In genomic region chr2:143157001-143157798, GRCh38 we compare ENCODE assay signal across 22 cellular contexts.
DNase-seq lines count a peak whose midpoint lies in the region; ATAC-seq lines count a peak whose summit lies in the region.
"Had no signal": no experiment of that assay in that cellular context is flagged by ENCODE, and none has a peak within 500 bp of the region (broad histone marks: within the 10 kb centered on the region; RNA-seq: fewer than 3 reads in every experiment).

No MANE protein-coding gene starts in this region.

- peaks cover 92% of the 10 kb centered on the region for H3K4me1 Mint-ChIP-seq in stimulated activated naive CD8-positive, alpha-beta T cell treated with anti-CD3 and anti-CD28 coated beads, Interleukin-15, Interleukin-2, amounts not matched to agents 100 ng/mL and 50 ng/mL, for 24 hours (ENCODE audit: low read depth)
- H3K4me1 Mint-ChIP-seq in activated naive CD8-positive, alpha-beta T cell treated with anti-CD3 and anti-CD28 coated beads, Interleukin-2, amount 50 U/mL, for 24 hours, result peaks cover 80% of the 10 kb centered on the region

- no peak for ATAC-seq in stimulated activated naive CD8-positive, alpha-beta T cell treated with anti-CD3 and anti-CD28 coated beads, Interleukin-15, Interleukin-2, amounts not matched to agents 100 U/mL and 50 U/mL, for 24 hours
- no peak for ATAC-seq in activated naive CD8-positive, alpha-beta T cell treated with anti-CD3 and anti-CD28 coated beads, Interleukin-2, amount 50 U/mL, for 24 hours
- ATAC-seq in GM19455 (IDR thresholded peaks at IDR 0.05; ENCODE audit: unreplicated experiment), result no peak
- ATAC-seq: heart left ventricle, upper lobe of right lung had no signal

- H3K4me3 Mint-ChIP-seq in stimulated activated naive CD8-positive, alpha-beta T cell treated with anti-CD3 and anti-CD28 coated beads, Interleukin-15, Interleukin-2, amounts not matched to agents 100 ng/mL and 50 ng/mL, for 24 hours, result peak overlapping the region; percentile 14
- no peak overlapping the region for H3K4me3 Mint-ChIP-seq in activated naive CD8-positive, alpha-beta T cell treated with anti-CD3 and anti-CD28 coated beads, Interleukin-2, amount 50 U/mL, for 24 hours
- H3K4me3 Mint-ChIP-seq: dendritic cell treated with granulocyte-macrophage colony-stimulating factor and Interleukin-4, amounts not matched to agents 40 ng/mL and 50 ng/mL, for 4 days; immature natural killer cell had no signal

- H3K9me3 Mint-ChIP-seq in stimulated activated naive CD8-positive, alpha-beta T cell treated with anti-CD3 and anti-CD28 coated beads, Interleukin-15, Interleukin-2, amounts not matched to agents 100 ng/mL and 50 ng/mL, for 24 hours, result no peaks in the 10 kb centered on the region
- H3K9me3 Mint-ChIP-seq in activated naive CD8-positive, alpha-beta T cell treated with anti-CD3 and anti-CD28 coated beads, Interleukin-2, amount 50 U/mL, for 24 hours, result no peaks in the 10 kb centered on the region
- H3K9me3 Mint-ChIP-seq: dendritic cell treated with granulocyte-macrophage colony-stimulating factor and Interleukin-4, amounts not matched to agents 40 ng/mL and 50 ng/mL, for 4 days; immature natural killer cell had no signal

- no peaks in the 10 kb centered on the region for H3K27me3 Mint-ChIP-seq in stimulated activated naive CD8-positive, alpha-beta T cell treated with anti-CD3 and anti-CD28 coated beads, Interleukin-15, Interleukin-2, amounts not matched to agents 100 ng/mL and 50 ng/mL, for 24 hours
- H3K27me3 Mint-ChIP-seq in activated naive CD8-positive, alpha-beta T cell treated with anti-CD3 and anti-CD28 coated beads, Interleukin-2, amount 50 U/mL, for 24 hours, result no peaks in the 10 kb centered on the region
- H3K27me3 Mint-ChIP-seq: dendritic cell treated with granulocyte-macrophage colony-stimulating factor and Interleukin-4, amounts not matched to agents 40 ng/mL and 50 ng/mL, for 4 days had no signal

- H3K27ac Mint-ChIP-seq in stimulated activated naive CD8-positive, alpha-beta T cell treated with anti-CD3 and anti-CD28 coated beads, Interleukin-15, Interleukin-2, amounts not matched to agents 100 ng/mL and 50 ng/mL, for 24 hours, result peak overlapping the region; percentile 74
- H3K27ac Mint-ChIP-seq in activated naive CD8-positive, alpha-beta T cell treated with anti-CD3 and anti-CD28 coated beads, Interleukin-2, amount 50 U/mL, for 24 hours, result peak overlapping the region; percentile 25
- H3K27ac Mint-ChIP-seq: dendritic cell treated with granulocyte-macrophage colony-stimulating factor and Interleukin-4, amounts not matched to agents 40 ng/mL and 50 ng/mL, for 4 days had no signal

- DNase-seq in NCI-H1105 treated with DMSO at 0.1 percent for 48 hours (lab: John Stamatoyannopoulos, UW) (peak; percentile 4), NCI-H1105 (lab: John Stamatoyannopoulos, UW) (no peak), CD1c-positive myeloid dendritic cell (ENCODE audit: extremely low spot score) (no peak), activated gamma-delta T cell (lab: John Stamatoyannopoulos, UW) (no peak)
- DNase-seq in stimulated activated naive CD8-positive, alpha-beta T cell treated with anti-CD3 and anti-CD28 coated beads, Interleukin-15, Interleukin-2, amounts not matched to agents 100 U/mL and 50 U/mL, for 24 hours, result no peak
- no peak for DNase-seq in activated naive CD8-positive, alpha-beta T cell treated with anti-CD3 and anti-CD28 coated beads, Interleukin-2, amount 50 U/mL, for 24 hours
- DNase-seq: activated CD4-positive, alpha-beta T cell treated with anti-CD3 and anti-CD28 coated beads, Interleukin-2, amount 50 U/mL, for 4 hours; amniotic stem cell; heart left ventricle; immature natural killer cell; Kasumi-1; left ventricle myocardium inferior; midbrain; NCI-H510A; retina; SHP77 treated with DMSO at 0.1 percent for 48 hours; spleen; stimulated activated CD4-positive, alpha-beta T cell treated with anti-CD3 and anti-CD28 coated beads, Interleukin-4, amount 100 ng/mL, for 24 hours; upper lobe of right lung had no signal

- peaks cover 20% of the 10 kb centered on the region for H3K36me3 Mint-ChIP-seq in stimulated activated naive CD8-positive, alpha-beta T cell treated with anti-CD3 and anti-CD28 coated beads, Interleukin-15, Interleukin-2, amounts not matched to agents 100 ng/mL and 50 ng/mL, for 24 hours (ENCODE audit: low read depth)
- H3K36me3 Mint-ChIP-seq in activated naive CD8-positive, alpha-beta T cell treated with anti-CD3 and anti-CD28 coated beads, Interleukin-2, amount 50 U/mL, for 24 hours (ENCODE audit: low read depth), result peaks cover 11% of the 10 kb centered on the region
